ENCODE assay signal across 1 cellular context in genomic region chr6:158559895-158560786, GRCh38.
TF ChIP-seq lines count a peak whose summit lies in the region.

Gene TMEM181 (plus strand): TSS chr6:158560091. CDS start chr6:158560225, 134 bp downstream.

TF ChIP-seq in GM12878, 131 proteins besides CTCF, POLR2A, EP300 and RAD21 (continued from another document):
- TF ChIP-seq USF2 (IDR thresholded peaks at IDR 0.05; ENCODE audit: borderline replicate concordance, low read depth, low read length), result peak; percentile 94
- TF ChIP-seq SP1 (IDR thresholded peaks at IDR 0.05; ENCODE audit: low read depth, low read length), result peak; percentile 19
- TF ChIP-seq STAT1 (conservative IDR thresholded peaks at IDR 0.05), result 0 out of 2 replicates have a peak, but pooled peaks have one; percentile 50
- TF ChIP-seq CHD4 (IDR thresholded peaks at IDR 0.05), result no peak
- TF ChIP-seq ZBED1 (IDR thresholded peaks at IDR 0.05; ENCODE audit: borderline replicate concordance), result no peak
- no peak for TF ChIP-seq ZBTB40 (IDR thresholded peaks at IDR 0.05; ENCODE audit: borderline replicate concordance)
- peak; percentile 95 for TF ChIP-seq CREB1 (IDR thresholded peaks at IDR 0.05; ENCODE audit: low read depth)
- TF ChIP-seq MAX (IDR thresholded peaks at IDR 0.05; ENCODE audit: low read depth, low read length), result peak; percentile 79
- no peak for TF ChIP-seq KAT2A (conservative IDR thresholded peaks at IDR 0.05; ENCODE audit: control insufficient read depth, low read depth, low read length)
- no peak for TF ChIP-seq NFYA (IDR thresholded peaks at IDR 0.05; ENCODE audit: borderline replicate concordance, low read depth, low read length)
- TF ChIP-seq POLR2AphosphoS5 (IDR thresholded peaks at IDR 0.05; ENCODE audit: low read length), result peak; percentile 66; the same call in 1 of the 2 replicates
- no peak for TF ChIP-seq RELB (IDR thresholded peaks at IDR 0.05; ENCODE audit: low read depth)
- 0 out of 2 replicates have a peak, but pooled peaks have one; percentile 8 for TF ChIP-seq MLLT1 (IDR thresholded peaks at IDR 0.05)
- peak; percentile 81; the same call in 1 of the 2 replicates for TF ChIP-seq ZNF207 (IDR thresholded peaks at IDR 0.05; ENCODE audit: borderline replicate concordance)
- TF ChIP-seq NBN (IDR thresholded peaks at IDR 0.05), result no peak
- peak; percentile 90 for TF ChIP-seq NKRF (conservative IDR thresholded peaks at IDR 0.05)
- TF ChIP-seq MEF2A (IDR thresholded peaks at IDR 0.05; ENCODE audit: insufficient read depth, low read depth, low read length), result 0 out of 2 replicates have a peak, but pooled peaks have one; percentile 14
- no peak for TF ChIP-seq ASH2L (IDR thresholded peaks at IDR 0.05; ENCODE audit: borderline replicate concordance, low read depth)
- TF ChIP-seq EGR1 (IDR thresholded peaks at IDR 0.05; ENCODE audit: borderline replicate concordance in 1 of 2, low read depth in 2 of 2, low read length in 2 of 2), result no peak
- no peak for TF ChIP-seq HDAC2 (IDR thresholded peaks at IDR 0.05)
- TF ChIP-seq MTA3 (IDR thresholded peaks at IDR 0.05; ENCODE audit: borderline replicate concordance, low read length), result no peak
- no peak for TF ChIP-seq BCL3 (IDR thresholded peaks at IDR 0.05; ENCODE audit: borderline replicate concordance, insufficient read depth, low read depth, low read length, poor library complexity, severe bottlenecking)
- TF ChIP-seq PAX8 (IDR thresholded peaks at IDR 0.05), result no peak
- peak; percentile 48 for TF ChIP-seq RUNX3 (IDR thresholded peaks at IDR 0.05; ENCODE audit: low read length)
- TF ChIP-seq ZNF217 (IDR thresholded peaks at IDR 0.05), result peak; percentile 64; the same call in 1 of the 2 replicates
TF ChIP-seq in GM12878: peak in this region for 43.
